In the genomic region with DNA sequence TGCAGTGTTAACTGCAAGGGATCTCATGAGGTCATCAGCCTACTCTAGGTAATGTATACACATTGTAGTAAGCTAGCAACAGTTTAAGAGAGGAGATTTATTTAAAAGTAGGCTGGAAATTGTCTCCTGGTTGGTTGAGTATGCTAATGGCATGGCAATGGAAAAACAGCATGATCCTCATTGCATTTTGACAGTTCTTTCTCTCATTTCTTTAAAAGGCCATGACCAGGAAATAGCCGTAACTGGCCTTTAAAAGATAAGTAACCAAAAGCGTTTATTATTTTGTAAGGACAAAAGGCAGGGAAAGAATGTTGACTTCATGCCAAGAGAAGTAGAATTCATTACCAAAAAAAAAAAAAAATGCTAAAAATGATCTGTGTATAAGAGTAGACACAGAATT, we compare ENCODE assay signal across 18 cellular contexts.
"Had no signal": no experiment of that assay in that cellular context is flagged by ENCODE, and none has a peak within 500 bp of the region (broad histone marks: within the 10 kb centered on the region; RNA-seq: fewer than 3 reads in every experiment).

No MANE protein-coding gene starts in this region.

- H3K4me3 Mint-ChIP-seq: activated CD4-positive, alpha-beta memory T cell treated with anti-CD3 and anti-CD28 coated beads, Interleukin-2, amount 10 ng/mL, durations not matched to agents 7 days and 5 days; activated naive CD4-positive, alpha-beta T cell treated with anti-CD3 and anti-CD28 coated beads, Interleukin-2, amount 50 U/mL, for 24 hours; activated T-cell treated with anti-CD3 and anti-CD28 coated beads, Interleukin-2, amount 50 U/mL, for 24 hours; naive thymus-derived CD4-positive, alpha-beta T cell; stimulated activated effector memory CD8-positive, alpha-beta T cell treated with anti-CD3 and anti-CD28 coated beads, Interleukin-12 subunit alpha, Interleukin-12 subunit beta, amount 100 ng/mL, for 72 hours; T-helper 17 cell had no signal

- H3K27me3 Mint-ChIP-seq: activated naive CD4-positive, alpha-beta T cell treated with anti-CD3 and anti-CD28 coated beads, Interleukin-2, amount 50 U/mL, for 24 hours had no signal

- H3K4me1 ChIP-seq: esophagus squamous epithelium, sigmoid colon had no signal

- DNase-seq: activated CD4-positive, alpha-beta memory T cell treated with anti-CD3 and anti-CD28 coated beads, Interleukin-2, amount 10 ng/mL, durations not matched to agents 7 days and 5 days; activated CD4-positive, alpha-beta T cell treated with anti-CD3 and anti-CD28 coated beads for 4 hours; activated T-cell treated with anti-CD3 and anti-CD28 coated beads, Interleukin-2, amount 50 U/mL, for 24 hours; adrenal gland; body of pancreas; caudate nucleus; esophagus squamous epithelium; foreskin fibroblast; head of caudate nucleus; left colon; mucosa of descending colon; naive thymus-derived CD4-positive, alpha-beta T cell; ovary; sigmoid colon; stimulated activated CD4-positive, alpha-beta T cell treated with anti-CD3 and anti-CD28 coated beads, Interleukin-1b, Interleukin-23, amount 100 ng/mL, for 48 hours; T-helper 17 cell had no signal

- H3K36me3 Mint-ChIP-seq: activated naive CD4-positive, alpha-beta T cell treated with anti-CD3 and anti-CD28 coated beads, Interleukin-2, amount 50 U/mL, for 24 hours; naive thymus-derived CD4-positive, alpha-beta T cell; stimulated activated effector memory CD8-positive, alpha-beta T cell treated with anti-CD3 and anti-CD28 coated beads, Interleukin-12 subunit alpha, Interleukin-12 subunit beta, amount 100 ng/mL, for 72 hours had no signal

- H3K9me3 ChIP-seq: adrenal gland, body of pancreas, esophagus squamous epithelium, mucosa of descending colon, ovary, sigmoid colon had no signal

- H3K4me3 ChIP-seq: adrenal gland, body of pancreas, esophagus squamous epithelium, mucosa of descending colon, ovary, sigmoid colon had no signal

- H3K27ac Mint-ChIP-seq: activated CD4-positive, alpha-beta memory T cell treated with anti-CD3 and anti-CD28 coated beads, Interleukin-2, amount 10 ng/mL, durations not matched to agents 7 days and 5 days; activated naive CD4-positive, alpha-beta T cell treated with anti-CD3 and anti-CD28 coated beads, Interleukin-2, amount 50 U/mL, for 24 hours; activated T-cell treated with anti-CD3 and anti-CD28 coated beads, Interleukin-2, amount 50 U/mL, for 24 hours; naive thymus-derived CD4-positive, alpha-beta T cell; stimulated activated effector memory CD8-positive, alpha-beta T cell treated with anti-CD3 and anti-CD28 coated beads, Interleukin-12 subunit alpha, Interleukin-12 subunit beta, amount 100 ng/mL, for 72 hours; T-helper 17 cell had no signal

- H3K9me3 Mint-ChIP-seq: activated CD4-positive, alpha-beta memory T cell treated with anti-CD3 and anti-CD28 coated beads, Interleukin-2, amount 10 ng/mL, durations not matched to agents 7 days and 5 days; activated naive CD4-positive, alpha-beta T cell treated with anti-CD3 and anti-CD28 coated beads, Interleukin-2, amount 50 U/mL, for 24 hours; activated T-cell treated with anti-CD3 and anti-CD28 coated beads, Interleukin-2, amount 50 U/mL, for 24 hours had no signal

- H3K36me3 ChIP-seq: adrenal gland, esophagus squamous epithelium, ovary, sigmoid colon had no signal

- H3K4me1 Mint-ChIP-seq: activated CD4-positive, alpha-beta memory T cell treated with anti-CD3 and anti-CD28 coated beads, Interleukin-2, amount 10 ng/mL, durations not matched to agents 7 days and 5 days; activated naive CD4-positive, alpha-beta T cell treated with anti-CD3 and anti-CD28 coated beads, Interleukin-2, amount 50 U/mL, for 24 hours; naive thymus-derived CD4-positive, alpha-beta T cell; stimulated activated effector memory CD8-positive, alpha-beta T cell treated with anti-CD3 and anti-CD28 coated beads, Interleukin-12 subunit alpha, Interleukin-12 subunit beta, amount 100 ng/mL, for 72 hours; T-helper 17 cell had no signal

- H3K27me3 ChIP-seq: adrenal gland, body of pancreas, ovary, sigmoid colon had no signal

- H3K27ac ChIP-seq: body of pancreas, esophagus squamous epithelium, ovary, sigmoid colon had no signal

- ATAC-seq: body of pancreas; left colon; mucosa of descending colon; naive thymus-derived CD4-positive, alpha-beta T cell; stimulated activated effector memory CD8-positive, alpha-beta T cell treated with anti-CD3 and anti-CD28 coated beads, Interleukin-12 subunit alpha, Interleukin-12 subunit beta, amount 100 ng/mL, for 72 hours; T-helper 17 cell had no signal
